In genomic region chr9:116550728-116551436, GRCh38 we compare ENCODE assay signal across 17 cellular contexts.
DNase-seq lines count a peak whose midpoint lies in the region; ATAC-seq, FAIRE-seq and TF ChIP-seq lines count a peak whose summit lies in the region.
"Had no signal": no experiment of that assay in that cellular context is flagged by ENCODE, and none has a peak within 500 bp of the region (broad histone marks: within the 10 kb centered on the region; RNA-seq: fewer than 3 reads in every experiment).

No MANE protein-coding gene starts in this region.

- no peak overlapping the region for H2BK5ac ChIP-seq in IMR-90 (ENCODE audit: low read depth, low read length, poor library complexity, severe bottlenecking)

- dilution Hi-C loops in IMR-90 (cut with HindIII; ENCODE audit: low sequenced_read_pairs, unreplicated experiment) = no loop called here

- H3K9ac ChIP-seq in IMR-90 (ENCODE audit: low read depth, low read length) (no peak overlapping the region), K562 (ENCODE audit: insufficient read depth in 1 of 2, low read depth in 2 of 2, low read length in 2 of 2) (no peak overlapping the region)

- CTCF ChIA-PET in IMR-90 (lab: Yijun Ruan, JAX) = no interaction called here
- CTCF ChIA-PET in K562 (lab: Yijun Ruan, JAX; ENCODE audit: low intra/inter-chr PET ratio) = no interaction called here

- 0 out of 2 replicates have a peak overlapping the region, but pooled peaks have one; percentile 8 for H3K4me3 ChIP-seq in ACC112 (ENCODE audit: low read depth, low read length)
- no peak overlapping the region for H3K4me3 ChIP-seq in IMR-90 (ENCODE audit: insufficient read depth, low read depth, low read length)
- H3K4me3 ChIP-seq in K562 = no peak overlapping the region
- H3K4me3 ChIP-seq: skin epidermis, transverse colon had no signal

- H3K36me3 ChIP-seq in ACC112 (ENCODE audit: insufficient read depth, low read length) = no peaks in the 10 kb centered on the region
- H3K36me3 ChIP-seq in IMR-90 (ENCODE audit: control insufficient read depth, insufficient read depth, low read length) = no peaks in the 10 kb centered on the region
- no peaks in the 10 kb centered on the region for H3K36me3 ChIP-seq in K562 (ENCODE audit: control insufficient read depth, insufficient read depth, low read length)
- H3K36me3 ChIP-seq: transverse colon had no signal

- H3K27ac ChIP-seq in ACC112 (ENCODE audit: low read depth, low read length) = peak overlapping the region; percentile 95
- H3K27ac ChIP-seq in IMR-90 (ENCODE audit: insufficient read depth, low read length) = no peak overlapping the region
- H3K27ac ChIP-seq in K562 (ENCODE audit: extremely low read depth, low read depth, low read length) = no peak overlapping the region
- H3K27ac ChIP-seq: transverse colon had no signal

- H3K9me3 ChIP-seq in IMR-90 (ENCODE audit: control insufficient read depth, insufficient read depth, low read length) = no peaks in the 10 kb centered on the region
- no peaks in the 10 kb centered on the region for H3K9me3 ChIP-seq in K562 (replicated peaks; ENCODE audit: control insufficient read depth, insufficient read depth, low read depth, low read length)
- H3K9me3 ChIP-seq: transverse colon had no signal

- H2AK5ac ChIP-seq in IMR-90 (ENCODE audit: low read depth, low read length) = peak overlapping the region; percentile 63; the same call in 1 of the 2 replicates

- BruUV-seq in IMR-90 (replicated peaks; lab: Mats Ljungman, UMichigan) (no TSS peak), K562 (replicated peaks; lab: Mats Ljungman, UMichigan) (no TSS peak)

- peak overlapping the region; percentile 74; the same call in 2 of the 3 replicates for H2BK15ac ChIP-seq in IMR-90 (ENCODE audit: low read depth, low read length)

- TF ChIP-seq CTCF in IMR-90 (conservative IDR thresholded peaks at IDR 0.05; ENCODE audit: low read depth, low read length) = no peak
- no peak for TF ChIP-seq CTCF in K562 (IDR thresholded peaks at IDR 0.05 in 2 of 3, conservative IDR thresholded peaks at IDR 0.05 in 1 of 3; ENCODE audit: insufficient read depth in 2 of 3, low read depth in 1 of 3, low read length in 3 of 3)

- no peak overlapping the region for H4K91ac ChIP-seq in IMR-90 (ENCODE audit: insufficient read depth, low read depth, low read length)

- no peak for ATAC-seq in IMR-90 (ENCODE audit: low read depth)
- no peak for ATAC-seq in K562
- ATAC-seq in left ventricle myocardium superior = peak; percentile 80
- ATAC-seq: naive thymus-derived CD8-positive, alpha-beta T cell had no signal

- H3K56ac ChIP-seq in IMR-90 (ENCODE audit: extremely low read depth, insufficient read depth, low read length) = no peak overlapping the region

- H2BK20ac ChIP-seq in IMR-90 (ENCODE audit: low read depth, low read length) = peak overlapping the region; percentile 71; the same call in 1 of the 2 replicates

- peak; percentile 45 for TF ChIP-seq EP300 in K562 (IDR thresholded peaks at IDR 0.05; ENCODE audit: low read length)

- H3K23ac ChIP-seq in IMR-90 (ENCODE audit: low read depth, low read length) = no peak overlapping the region

- H4K20me1 ChIP-seq in IMR-90 (ENCODE audit: insufficient read depth, low read length) = no peaks in the 10 kb centered on the region
- no peaks in the 10 kb centered on the region for H4K20me1 ChIP-seq in K562 (replicated peaks; ENCODE audit: control insufficient read depth, insufficient read depth, low read length)

- no peak overlapping the region for H2AK9ac ChIP-seq in IMR-90 (replicated peaks; ENCODE audit: low read depth, low read length, poor library complexity)

- intact Hi-C loops in IMR-90 (cut with micrococcal nuclease) (no loop called here), K562 (cut with micrococcal nuclease) (no loop called here), left ventricle myocardium superior (cut with micrococcal nuclease) (no loop called here)

- TF ChIP-seq RAD21 in IMR-90 (IDR thresholded peaks at IDR 0.05; ENCODE audit: low read length) (no peak), K562 (CRISPR knock-in tag; conservative IDR thresholded peaks at IDR 0.05 in 1 of 2, IDR thresholded peaks at IDR 0.05 in 1 of 2) (no peak)

- H3K27me3 ChIP-seq in ACC112 (ENCODE audit: insufficient read depth, low read length) (no peaks in the 10 kb centered on the region), IMR-90 (ENCODE audit: control insufficient read depth, insufficient read depth, low read length) (no peaks in the 10 kb centered on the region), K562 (ENCODE audit: control insufficient read depth in 2 of 2, insufficient read depth in 2 of 2, low read length in 2 of 2) (no peaks in the 10 kb centered on the region)
- H3K27me3 ChIP-seq: transverse colon had no signal

- peak overlapping the region; percentile 74; the same call in 1 of the 2 replicates for H3K4ac ChIP-seq in IMR-90 (ENCODE audit: low read depth, low read length)

- FAIRE-seq in K562 (lab: Jason Lieb, UNC) = peak; percentile 64
- FAIRE-seq: GM18507 had no signal

- peak overlapping the region; percentile 43 for H3K14ac ChIP-seq in IMR-90 (replicated peaks; ENCODE audit: low read depth, low read length)

- H3K79me2 ChIP-seq in ACC112 (ENCODE audit: control insufficient read depth, insufficient read depth, low read length, unreplicated experiment) = no peaks in the 10 kb centered on the region
- no peaks in the 10 kb centered on the region for H3K79me2 ChIP-seq in K562 (ENCODE audit: control insufficient read depth, insufficient read depth, low read length)

- no peak overlapping the region for H4K5ac ChIP-seq in IMR-90 (ENCODE audit: low read depth, low read length)

- H2BK120ac ChIP-seq in IMR-90 (ENCODE audit: low read depth, low read length) = peak overlapping the region; percentile 57

- WGBS in IMR-90 (ENCODE audit: extremely low coverage in 2 of 2, insufficient read length in 1 of 2), 2 experiments = 20% methylated on average over 1 of the region's 3 CpGs; no CpG with 5 or more reads in 1 of the 2 experiments
- WGBS in K562 (ENCODE audit: insufficient coverage, low coverage, missing lambda C conversion rate) = 15% methylated on average over 3 of the region's 3 CpGs

- POLR2A ChIA-PET in IMR-90 (lab: Charles Lee; ENCODE audit: unreplicated experiment) = no interaction called here
- POLR2A ChIA-PET in K562 (lab: Yijun Ruan, JAX) = no interaction called here

- H3K4me1 ChIP-seq in ACC112 (ENCODE audit: control insufficient read depth, insufficient read depth, low read length, unreplicated experiment) (peaks cover 47% of the 10 kb centered on the region), IMR-90 (ENCODE audit: control insufficient read depth, insufficient read depth, low read length) (peaks cover 19% of the 10 kb centered on the region), K562 (replicated peaks in 1 of 2; ENCODE audit: control insufficient read depth in 2 of 2, insufficient read depth in 2 of 2, low read length in 2 of 2) (peaks cover 0 to 9% of the 10 kb centered on the region in 2 experiments; a peak in 4 of 5 replicates)

- peak overlapping the region; percentile 4; the same call in 1 of the 2 replicates for H3K18ac ChIP-seq in IMR-90 (ENCODE audit: low read depth, low read length)

- H2AFZ ChIP-seq in ACC112 (ENCODE audit: low read length, unreplicated experiment) (peak overlapping the region; percentile 34), IMR-90 (replicated peaks; ENCODE audit: low read length, poor library complexity) (no peak overlapping the region), K562 (ENCODE audit: low read depth, low read length) (no peak overlapping the region)

- DNase-seq in IMR-90 = peak; percentile 56
- DNase-seq in K562 (ENCODE audit: extremely low read depth in 1 of 4, low spot score in 3 of 4) = no peak
- DNase-seq in left ventricle myocardium superior = no peak
- DNase-seq in NCI-H510A (lab: John Stamatoyannopoulos, UW) = no peak
- DNase-seq in OCI-M2 (lab: John Stamatoyannopoulos, UW; ENCODE audit: unreplicated experiment) = no peak
- no peak for DNase-seq in retina
- DNase-seq in NOMO-1 treated with dmso at 0.1 percent for 144 hours (lab: John Stamatoyannopoulos, UW; ENCODE audit: unreplicated experiment) = no peak
- DNase-seq: activated effector memory CD4-positive, alpha-beta T cell treated with anti-CD3 and anti-CD28 coated beads, Interleukin-2, amount 50 U/mL, for 16 hours; DMS79 treated with DMSO at 0.1 percent for 48 hours; kidney glomerular epithelial cell; MV-4-11; naive thymus-derived CD8-positive, alpha-beta T cell; NCI-H748 treated with DMSO at 0.1 percent for 48 hours; transverse colon had no signal

- no peaks in the 10 kb centered on the region for H3K79me1 ChIP-seq in IMR-90 (ENCODE audit: low read depth in 1 of 2, low read length in 2 of 2)

- no peak overlapping the region for H4K8ac ChIP-seq in IMR-90 (ENCODE audit: low read depth in 2 of 2, low read length in 2 of 2)

- TF ChIP-seq POLR2A in IMR-90 (IDR thresholded peaks at IDR 0.05; ENCODE audit: low read depth, low read length) (no peak), K562 (conservative IDR thresholded peaks at IDR 0.05) (no peak)

- in situ Hi-C loops in IMR-90 (cut with MboI; ENCODE audit: low sequenced_read_pairs) (no loop called here), K562 (cut with MboI) (no loop called here)

- H3K4me2 ChIP-seq in IMR-90 (ENCODE audit: low read depth, low read length) (no peak overlapping the region), K562 (ENCODE audit: insufficient read depth, low read length) (no peak overlapping the region)

- H3K9me1 ChIP-seq in IMR-90 (ENCODE audit: insufficient read depth, low read length) (no peaks in the 10 kb centered on the region; the same call in 1 of the 2 replicates), K562 (ENCODE audit: control insufficient read depth, insufficient read depth, low read length) (no peaks in the 10 kb centered on the region)

TF ChIP-seq in IMR-90, 13 proteins besides CTCF, POLR2A, EP300 and RAD21:
- peak; percentile 31; the same call in 1 of the 2 replicates for TF ChIP-seq MXI1 (IDR thresholded peaks at IDR 0.05; ENCODE audit: borderline replicate concordance, low read depth, low read length)
- TF ChIP-seq MAZ (IDR thresholded peaks at IDR 0.05; ENCODE audit: borderline replicate concordance, low read depth, low read length) = no peak
- 0 out of 2 replicates have a peak, but pooled peaks have one; percentile 19 for TF ChIP-seq CEBPB (IDR thresholded peaks at IDR 0.05; ENCODE audit: low read depth, low read length)
